In genomic region chr15:96336045-96336642, GRCh38 we compare ENCODE assay signal across 10 cellular contexts. TPM values are rescaled to one million over a fixed set of nuclear protein-coding genes. Genes with fewer than 3 reads are reported as not detected.
A peak's percentile ranks its signal among the peaks of the same experiment; 100 is the strongest.
DNase-seq lines count a peak whose midpoint lies in the region; ATAC-seq and TF ChIP-seq lines count a peak whose summit lies in the region.
"Had no signal": no experiment of that assay in that cellular context is flagged by ENCODE, and none has a peak within 500 bp of the region (broad histone marks: within the 10 kb centered on the region; RNA-seq: fewer than 3 reads in every experiment).

No MANE protein-coding gene starts in this region.

- H3K4me3 ChIP-seq in BJ (ENCODE audit: low read depth, low read length) (peak overlapping the region; percentile 66), PC-3 (ENCODE audit: low read length) (peak overlapping the region; percentile 89), epithelial cell of proximal tubule (ENCODE audit: low read depth, low read length) (peak overlapping the region; percentile 83), parathyroid adenoma (ENCODE audit: low read depth, low read length) (peak overlapping the region; percentile 85)

- peaks cover 39% of the 10 kb centered on the region for H4K20me1 ChIP-seq in PC-3 (ENCODE audit: low read length)

- TF ChIP-seq CTCF in BJ (IDR thresholded peaks at IDR 0.05; ENCODE audit: insufficient read depth, low read depth, low read length) = no peak
- no peak for TF ChIP-seq CTCF in PC-3 (conservative IDR thresholded peaks at IDR 0.05; ENCODE audit: low read depth, low read length)
- no peak for TF ChIP-seq CTCF in epithelial cell of proximal tubule (conservative IDR thresholded peaks at IDR 0.05; ENCODE audit: low read depth, low read length)
- TF ChIP-seq CTCF in parathyroid adenoma (IDR thresholded peaks at IDR 0.05) = no peak
- no peak for TF ChIP-seq CTCF in foreskin keratinocyte (conservative IDR thresholded peaks at IDR 0.05)

- H3K79me2 ChIP-seq in PC-3 (ENCODE audit: low read length) = peaks cover 99% of the 10 kb centered on the region
- peaks cover 65% of the 10 kb centered on the region for H3K79me2 ChIP-seq in parathyroid adenoma

- peaks cover 23% of the 10 kb centered on the region for H3K36me3 ChIP-seq in BJ (ENCODE audit: control insufficient read depth, insufficient read depth, low read length)
- H3K36me3 ChIP-seq in PC-3 (ENCODE audit: low read depth, low read length) = peaks cover 37% of the 10 kb centered on the region
- H3K36me3 ChIP-seq in parathyroid adenoma (ENCODE audit: control insufficient read depth, insufficient read depth, low read length) = no peaks in the 10 kb centered on the region

- H3K9ac ChIP-seq in PC-3 (ENCODE audit: low read length) (peak overlapping the region; percentile 97), parathyroid adenoma (peak overlapping the region; percentile 96)

- H2AFZ ChIP-seq in PC-3 (ENCODE audit: low read length) (no peak overlapping the region), parathyroid adenoma (no peak overlapping the region)

- intact Hi-C loops in PC-3 (cut with micrococcal nuclease) = no loop called here

- peak overlapping the region; percentile 88 for H3K27ac ChIP-seq in PC-3 (ENCODE audit: low read length)
- peak overlapping the region; percentile 96 for H3K27ac ChIP-seq in parathyroid adenoma
- no peak overlapping the region for H3K27ac ChIP-seq in foreskin keratinocyte

- H3K9me3 ChIP-seq in PC-3 (ENCODE audit: low read length) (no peaks in the 10 kb centered on the region), parathyroid adenoma (ENCODE audit: control insufficient read depth, low read length) (no peaks in the 10 kb centered on the region)

- H3F3A ChIP-seq in PC-3 (ENCODE audit: low read length, unreplicated experiment) = no peaks in the 10 kb centered on the region

- DNase-seq in BJ (ENCODE audit: low read depth) (no peak), PC-3 (peak; percentile 33), epithelial cell of proximal tubule (ENCODE audit: low read depth) (no peak), hippocampal formation (lab: John Stamatoyannopoulos, UW) (no peak), foreskin keratinocyte (no peak), NCI-H748 treated with DMSO at 0.1 percent for 48 hours (lab: John Stamatoyannopoulos, UW) (no peak)
- DNase-seq: cortex of kidney, MM.1S had no signal

- peak; percentile 4; the same call in 1 of the 2 replicates for ATAC-seq in PC-3
- no peak for ATAC-seq in foreskin keratinocyte
- no peak for ATAC-seq in GM21526 (IDR thresholded peaks at IDR 0.05; ENCODE audit: low FRiP score, unreplicated experiment)

- H3K4me2 ChIP-seq in PC-3 (ENCODE audit: low read length) = peak overlapping the region; percentile 89
- peak overlapping the region; percentile 80 for H3K4me2 ChIP-seq in parathyroid adenoma (ENCODE audit: low read length)

- POLR2A ChIA-PET in BJ (lab: Charles Lee) (interaction anchor here (0.8 to 1.9 kb wide), 2 partner anchors 9 to 63 kb away, joined by 3 to 6 read pairs; no protein-coding TSS in a partner anchor), PC-3 (lab: Charles Lee; ENCODE audit: unreplicated experiment) (interaction anchor here (0.6 kb wide), 1 partner anchor 9 kb away, joined by 5 read pairs; no protein-coding TSS in a partner anchor)

- BruUV-seq in PC-3 (replicated peaks; lab: Mats Ljungman, UMichigan) = no TSS peak

- H3K4me1 ChIP-seq in PC-3 (ENCODE audit: insufficient read depth, low read length) (peaks cover 8% of the 10 kb centered on the region; the same call in 1 of the 2 replicates), parathyroid adenoma (no peaks in the 10 kb centered on the region), foreskin keratinocyte (peaks cover 36% of the 10 kb centered on the region)

- no peaks in the 10 kb centered on the region for H3K9me2 ChIP-seq in PC-3 (replicated peaks; ENCODE audit: low read length)

- CTCF ChIA-PET in BJ (lab: Yijun Ruan, JAX) = interaction anchor here (0.5 to 2.5 kb wide), 6 partner anchors 9 to 1562 kb away, joined by 3 to 12 read pairs (median 5); no protein-coding TSS in a partner anchor
- CTCF ChIA-PET in PC-3 (lab: Charles Lee) = interaction anchor here (0.6 to 1.1 kb wide), 3 partner anchors 9 to 1077 kb away, joined by 3 to 7 read pairs (median 5); no protein-coding TSS in a partner anchor

- no peaks in the 10 kb centered on the region for H3K27me3 ChIP-seq in BJ (ENCODE audit: control insufficient read depth, insufficient read depth, low read length)
- H3K27me3 ChIP-seq in PC-3 (ENCODE audit: low read length) = no peaks in the 10 kb centered on the region
- H3K27me3 ChIP-seq in parathyroid adenoma (ENCODE audit: control insufficient read depth, insufficient read depth, low read length) = no peaks in the 10 kb centered on the region
- no peaks in the 10 kb centered on the region for H3K27me3 ChIP-seq in foreskin keratinocyte

RNA-seq across cellular contexts. Expression of gene NR2F2, which starts 5.6 kb away (rescaled TPM):
- 47.0 and 50.0 TPM in 2 replicates for polyA plus RNA-seq in BJ (2011; rRNA removed)
- 54.5 and 63.5 TPM in 2 replicates for polyA minus RNA-seq in BJ (2011; rRNA and poly(A)+ RNA removed)
- 19.0 and 19.6 TPM in 2 replicates for total RNA-seq in PC-3 (2014; rRNA removed)
- total RNA-seq in epithelial cell of proximal tubule = 17.6 and 17.7 TPM in 2 replicates
- 24.9 and 30.6 TPM in 2 replicates for total RNA-seq in foreskin keratinocyte
- polyA plus RNA-seq in foreskin keratinocyte = 20.3 and 20.8 TPM in 2 replicates
